Comparison of ENCODE assay signal across 21 cellular contexts in genomic region chr5:179873176-179873575, GRCh38.
"Had no signal": no experiment of that assay in that cellular context is flagged by ENCODE, and none has a peak within 500 bp of the region (broad histone marks: within the 10 kb centered on the region; RNA-seq: fewer than 3 reads in every experiment).

No MANE protein-coding gene starts in this region.

- H3K27me3 ChIP-seq: esophagus squamous epithelium, gastroesophageal sphincter, ovary, suprapubic skin, tibial artery, upper lobe of left lung, vagina had no signal

- DNase-seq: esophagus squamous epithelium; foreskin fibroblast; hippocampal formation; lower lobe of right lung; natural killer cell; ovary; right cardiac atrium; small intestine; stimulated activated CD4-positive, alpha-beta T cell treated with anti-CD3 and anti-CD28 coated beads, Interleukin-2, amount 100 ng/mL, for 48 hours; stimulated activated naive CD8-positive, alpha-beta T cell treated with anti-CD3 and anti-CD28 coated beads, Interleukin-15, Interleukin-2, amounts not matched to agents 100 U/mL and 50 U/mL, for 24 hours; tibial artery; upper lobe of left lung had no signal

- H3K4me1 Mint-ChIP-seq: memory B cell, mesothelial cell of epicardium had no signal

- H3K4me3 ChIP-seq: esophagus squamous epithelium, gastroesophageal sphincter, lower lobe of right lung, ovary, suprapubic skin, tibial artery, upper lobe of left lung, vagina had no signal

- H3K27me3 Mint-ChIP-seq: dendritic cell treated with granulocyte-macrophage colony-stimulating factor and Interleukin-4, amounts not matched to agents 40 ng/mL and 50 ng/mL, for 4 days; memory B cell; progenitor cell of endocrine pancreas had no signal

- ATAC-seq: gastroesophageal sphincter; left lobe of liver; lower lobe of right lung; natural killer cell; right cardiac atrium; stimulated activated naive CD8-positive, alpha-beta T cell treated with anti-CD3 and anti-CD28 coated beads, Interleukin-15, Interleukin-2, amounts not matched to agents 100 U/mL and 50 U/mL, for 24 hours had no signal

- H3K36me3 ChIP-seq: ovary had no signal

- H3K27ac ChIP-seq: esophagus squamous epithelium, gastroesophageal sphincter, lower lobe of right lung, suprapubic skin, tibial artery, upper lobe of left lung, vagina had no signal

- H3K4me3 Mint-ChIP-seq: dendritic cell treated with granulocyte-macrophage colony-stimulating factor and Interleukin-4, amounts not matched to agents 40 ng/mL and 50 ng/mL, for 4 days; memory B cell; mesothelial cell of epicardium; natural killer cell; neural crest cell had no signal

- H3K27ac Mint-ChIP-seq: dendritic cell treated with granulocyte-macrophage colony-stimulating factor and Interleukin-4, amounts not matched to agents 40 ng/mL and 50 ng/mL, for 4 days; memory B cell; mesothelial cell of epicardium; natural killer cell; progenitor cell of endocrine pancreas had no signal

- H3K4me1 ChIP-seq: esophagus squamous epithelium, gastroesophageal sphincter, lower lobe of right lung, suprapubic skin, upper lobe of left lung had no signal

- H3K9me3 ChIP-seq: esophagus squamous epithelium, gastroesophageal sphincter, lower lobe of right lung, ovary, suprapubic skin, tibial artery, upper lobe of left lung, vagina had no signal

- H3K9me3 Mint-ChIP-seq: dendritic cell treated with granulocyte-macrophage colony-stimulating factor and Interleukin-4, amounts not matched to agents 40 ng/mL and 50 ng/mL, for 4 days; memory B cell; mesothelial cell of epicardium; natural killer cell; neural crest cell had no signal

- H3K36me3 Mint-ChIP-seq: natural killer cell had no signal
